17 cellular contexts compared by ENCODE assay signal in the genomic region with DNA sequence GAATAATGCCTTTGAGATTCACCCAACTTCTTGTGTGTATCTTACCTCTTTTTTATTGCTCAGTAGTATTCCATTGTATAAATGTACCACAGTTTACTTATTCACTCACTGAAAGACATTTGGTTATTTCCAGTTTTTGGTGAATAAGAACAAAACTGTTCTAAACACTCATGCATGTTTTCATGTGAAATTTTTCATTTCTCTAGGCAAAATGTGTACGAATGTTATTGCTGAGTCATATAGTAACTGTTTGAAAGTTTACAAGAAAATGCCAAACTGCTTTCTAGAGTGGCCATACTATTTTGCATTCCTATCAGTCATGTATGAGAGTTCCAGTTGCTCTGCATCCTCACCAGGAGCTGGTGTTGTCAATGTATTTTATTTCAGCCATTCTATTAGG.
"Had no signal": no experiment of that assay in that cellular context is flagged by ENCODE, and none has a peak within 500 bp of the region (broad histone marks: within the 10 kb centered on the region; RNA-seq: fewer than 3 reads in every experiment).

No MANE protein-coding gene starts in this region.

- H3K9me3 Mint-ChIP-seq: activated naive CD8-positive, alpha-beta T cell treated with anti-CD3 and anti-CD28 coated beads, Interleukin-2, amount 10 ng/mL, durations not matched to agents 7 days and 5 days; endodermal cell; memory B cell; nephron; stimulated activated naive CD8-positive, alpha-beta T cell treated with anti-CD3 and anti-CD28 coated beads, Interleukin-15, amount 100 ng/mL, for 72 hours had no signal

- H3K27ac Mint-ChIP-seq: activated naive CD8-positive, alpha-beta T cell treated with anti-CD3 and anti-CD28 coated beads, Interleukin-2, amount 10 ng/mL, durations not matched to agents 7 days and 5 days; activated T-helper 1 cell treated with anti-CD3 and anti-CD28 coated beads, Interleukin-12 subunit alpha, Interleukin-12 subunit beta, Interleukin-2, Interleukin-4 antibody, amounts not matched to agents 30 ng/mL and 10 ng/mL and 1 ng/mL, durations not matched to agents 14 hours and 24 hours and 36 hours; endodermal cell; memory B cell; nephron; stimulated activated naive CD8-positive, alpha-beta T cell treated with anti-CD3 and anti-CD28 coated beads, Interleukin-15, amount 100 ng/mL, for 72 hours had no signal

- H3K4me1 Mint-ChIP-seq: activated naive CD8-positive, alpha-beta T cell treated with anti-CD3 and anti-CD28 coated beads, Interleukin-2, amount 10 ng/mL, durations not matched to agents 7 days and 5 days; endodermal cell; memory B cell; nephron had no signal

- H3K27me3 Mint-ChIP-seq: memory B cell; stimulated activated naive CD8-positive, alpha-beta T cell treated with anti-CD3 and anti-CD28 coated beads, Interleukin-15, amount 100 ng/mL, for 72 hours had no signal

- ATAC-seq: heart left ventricle; left colon; pancreas; psoas muscle; stimulated activated naive CD8-positive, alpha-beta T cell treated with anti-CD3 and anti-CD28 coated beads, Interleukin-15, amount 100 ng/mL, for 72 hours had no signal

- DNase-seq: activated CD4-positive, alpha-beta T cell treated with anti-CD3 and anti-CD28 coated beads, Interleukin-2, amount 50 U/mL, for 48 hours; activated CD4-positive, CD25-positive, alpha-beta regulatory T cell treated with anti-CD3 and anti-CD28 coated beads, Interleukin-2, amount 50 U/mL, for 72 hours; activated naive CD4-positive, alpha-beta T cell treated with Interleukin-2 at 50 U/mL for 16 hours; activated naive CD8-positive, alpha-beta T cell treated with anti-CD3 and anti-CD28 coated beads, Interleukin-2, amount 10 ng/mL, durations not matched to agents 7 days and 5 days; amygdala; endodermal cell; heart left ventricle; left colon; pancreas; psoas muscle; stimulated activated CD4-positive, alpha-beta T cell treated with anti-CD3 and anti-CD28 coated beads, Interleukin-12 subunit alpha, Interleukin-12 subunit beta, amount 100 ng/mL, for 4 hours; stimulated activated CD4-positive, alpha-beta T cell treated with anti-CD3 and anti-CD28 coated beads, Interleukin-4, amount 100 ng/mL, for 4 hours; stimulated activated naive CD8-positive, alpha-beta T cell treated with anti-CD3 and anti-CD28 coated beads, Interleukin-15, amount 100 ng/mL, for 72 hours; WERI-Rb-1 had no signal

- H3K4me3 Mint-ChIP-seq: activated naive CD8-positive, alpha-beta T cell treated with anti-CD3 and anti-CD28 coated beads, Interleukin-2, amount 10 ng/mL, durations not matched to agents 7 days and 5 days; activated T-helper 1 cell treated with anti-CD3 and anti-CD28 coated beads, Interleukin-12 subunit alpha, Interleukin-12 subunit beta, Interleukin-2, Interleukin-4 antibody, amounts not matched to agents 30 ng/mL and 10 ng/mL and 1 ng/mL, durations not matched to agents 14 hours and 24 hours and 36 hours; endodermal cell; memory B cell; nephron; stimulated activated naive CD8-positive, alpha-beta T cell treated with anti-CD3 and anti-CD28 coated beads, Interleukin-15, amount 100 ng/mL, for 72 hours had no signal
